In genomic region chr1:109483658-109484518, GRCh38 we compare ENCODE assay signal across 1 cellular context.
TF ChIP-seq lines count a peak whose summit lies in the region.

ATXN7L2 (plus strand) TSS chr1:109483905; CDS start chr1:109483954, 49 bp downstream.

TF ChIP-seq in HEK293, 187 proteins besides CTCF, POLR2A, EP300 and RAD21 (continued from another document and continues in another):
- TF ChIP-seq PRDM6 (tag by site-specific recombination; IDR thresholded peaks at IDR 0.05) = no peak
- TF ChIP-seq SP2 (tag by site-specific recombination; IDR thresholded peaks at IDR 0.05) = peak; percentile 44
- peak; percentile 41 for TF ChIP-seq ZIC2 (tag by site-specific recombination; IDR thresholded peaks at IDR 0.05)
- TF ChIP-seq ZSCAN30 (tag by site-specific recombination; IDR thresholded peaks at IDR 0.05) = peak; percentile 96
- TF ChIP-seq ZNF140 (tag by site-specific recombination; IDR thresholded peaks at IDR 0.05) = no peak; the same call in 1 of the 2 replicates
- peak; percentile 94 for TF ChIP-seq GLIS2 (tag by site-specific recombination; IDR thresholded peaks at IDR 0.05)
- TF ChIP-seq ZEB2 (tag by site-specific recombination; IDR thresholded peaks at IDR 0.05) = peak; percentile 95
- no peak for TF ChIP-seq ZNF114 (tag by site-specific recombination; IDR thresholded peaks at IDR 0.05)
- TF ChIP-seq SP7 (tag by site-specific recombination; IDR thresholded peaks at IDR 0.05) = peak; percentile 96
- TF ChIP-seq ZBTB44 (tag by site-specific recombination; IDR thresholded peaks at IDR 0.05) = peak; percentile 89
- peak; percentile 98 for TF ChIP-seq GLI4 (tag by site-specific recombination; IDR thresholded peaks at IDR 0.05)
- TF ChIP-seq BCL6B (tag by site-specific recombination; IDR thresholded peaks at IDR 0.05) = no peak
- TF ChIP-seq ZNF549 (tag by site-specific recombination; IDR thresholded peaks at IDR 0.05) = no peak
- TF ChIP-seq ZBTB6 (tag by site-specific recombination; IDR thresholded peaks at IDR 0.05) = peak; percentile 83
- peak; percentile 69; the same call in 1 of the 2 replicates for TF ChIP-seq ZNF677 (tag by site-specific recombination; IDR thresholded peaks at IDR 0.05)
- peak; percentile 97 for TF ChIP-seq ZFP69B (tag by site-specific recombination; IDR thresholded peaks at IDR 0.05)
- no peak for TF ChIP-seq ZNF362 (tag by site-specific recombination; IDR thresholded peaks at IDR 0.05)
- TF ChIP-seq ZNF514 (tag by site-specific recombination; IDR thresholded peaks at IDR 0.05) = no peak
- TF ChIP-seq SP3 (tag by site-specific recombination; IDR thresholded peaks at IDR 0.05) = peak; percentile 70
- no peak for TF ChIP-seq ZNF350 (tag by site-specific recombination; IDR thresholded peaks at IDR 0.05)
- peak; percentile 69 for TF ChIP-seq MYNN (tag by site-specific recombination; IDR thresholded peaks at IDR 0.05; ENCODE audit: borderline replicate concordance)
- TF ChIP-seq ZNF561 (tag by site-specific recombination; IDR thresholded peaks at IDR 0.05; ENCODE audit: borderline replicate concordance) = peak; percentile 87; the same call in 1 of the 2 replicates
- TF ChIP-seq ZNF488 (tag by site-specific recombination; IDR thresholded peaks at IDR 0.05) = 0 out of 2 replicates have a peak, but pooled peaks have one; percentile 45
- peak; percentile 99 for TF ChIP-seq ZNF391 (tag by site-specific recombination; IDR thresholded peaks at IDR 0.05; ENCODE audit: borderline replicate concordance, low read depth)
- TF ChIP-seq ZBTB11 (tag by site-specific recombination; conservative IDR thresholded peaks at IDR 0.05; ENCODE audit: low read depth) = peak; percentile 93
- peak; percentile 84; the same call in 1 of the 2 replicates for TF ChIP-seq AEBP2 (tag by site-specific recombination; IDR thresholded peaks at IDR 0.05; ENCODE audit: borderline replicate concordance)
- no peak for TF ChIP-seq ZFP41 (tag by site-specific recombination; IDR thresholded peaks at IDR 0.05; ENCODE audit: borderline replicate concordance)
- peak; percentile 83 for TF ChIP-seq BCL11A (tag by site-specific recombination; IDR thresholded peaks at IDR 0.05; ENCODE audit: low read depth)
- TF ChIP-seq ZNF311 (tag by site-specific recombination; IDR thresholded peaks at IDR 0.05; ENCODE audit: borderline replicate concordance) = no peak
- TF ChIP-seq ZNF138 (tag by site-specific recombination; IDR thresholded peaks at IDR 0.05; ENCODE audit: borderline replicate concordance) = no peak
- TF ChIP-seq ZNF585B (tag by site-specific recombination; IDR thresholded peaks at IDR 0.05) = 0 out of 2 replicates have a peak, but pooled peaks have one; percentile 22
- TF ChIP-seq ZNF214 (tag by site-specific recombination; IDR thresholded peaks at IDR 0.05; ENCODE audit: borderline replicate concordance) = 0 out of 2 replicates have a peak, but pooled peaks have one; percentile 35
- TF ChIP-seq MZF1 (tag by site-specific recombination; IDR thresholded peaks at IDR 0.05; ENCODE audit: borderline replicate concordance) = no peak
- TF ChIP-seq RBAK (tag by site-specific recombination; IDR thresholded peaks at IDR 0.05) = no peak
- peak; percentile 63; the same call in 1 of the 2 replicates for TF ChIP-seq ZNF202 (tag by site-specific recombination; IDR thresholded peaks at IDR 0.05; ENCODE audit: borderline replicate concordance)
- peak; percentile 76; the same call in 1 of the 2 replicates for TF ChIP-seq ZNF645 (tag by site-specific recombination; IDR thresholded peaks at IDR 0.05)
- TF ChIP-seq ZNF624 (tag by site-specific recombination; IDR thresholded peaks at IDR 0.05) = peak; percentile 93
- peak; percentile 88 for TF ChIP-seq ZNF76 (tag by site-specific recombination; IDR thresholded peaks at IDR 0.05; ENCODE audit: borderline replicate concordance, low read depth)
- peak; percentile 63; the same call in 1 of the 2 replicates for TF ChIP-seq SCRT2 (tag by site-specific recombination; IDR thresholded peaks at IDR 0.05)
- TF ChIP-seq ZNF776 (tag by site-specific recombination; IDR thresholded peaks at IDR 0.05; ENCODE audit: borderline replicate concordance) = no peak
- TF ChIP-seq ZNF558 (tag by site-specific recombination; IDR thresholded peaks at IDR 0.05) = 0 out of 2 replicates have a peak, but pooled peaks have one; percentile 15
- TF ChIP-seq ZNF654 (tag by site-specific recombination; IDR thresholded peaks at IDR 0.05; ENCODE audit: low read depth) = no peak
- TF ChIP-seq ZBTB48 (tag by site-specific recombination; IDR thresholded peaks at IDR 0.05) = peak; percentile 97
- TF ChIP-seq ZBTB10 (tag by site-specific recombination; IDR thresholded peaks at IDR 0.05) = peak; percentile 100
- TF ChIP-seq ZNF529 (tag by site-specific recombination; IDR thresholded peaks at IDR 0.05; ENCODE audit: insufficient replicate concordance) = no peak
- peak; percentile 97 for TF ChIP-seq YY1 (tag by site-specific recombination; IDR thresholded peaks at IDR 0.05)
